In the genomic region with DNA sequence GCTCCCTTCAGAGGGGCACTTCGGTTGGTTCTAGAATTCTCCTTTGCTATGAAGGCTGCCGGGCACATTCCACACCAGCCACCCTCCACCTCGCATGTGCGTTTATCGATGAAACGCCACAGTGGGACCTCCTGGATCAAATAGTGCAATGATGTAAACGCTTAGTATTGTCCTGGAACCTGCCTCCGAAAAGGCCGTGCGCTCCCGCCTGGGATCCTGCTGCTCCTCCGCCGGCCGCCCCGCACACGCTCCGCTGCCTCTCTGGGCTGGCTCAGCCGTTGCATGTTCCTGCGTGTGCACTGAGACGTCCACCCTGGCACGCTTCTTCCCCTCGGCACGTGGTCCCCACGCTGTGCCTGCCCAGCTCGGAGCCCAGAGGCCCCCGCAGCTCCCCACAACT, we compare ENCODE assay signal across 28 cellular contexts. TPM values are rescaled to one million over a fixed set of nuclear protein-coding genes. Genes with fewer than 3 reads are reported as not detected.
DNase-seq lines count a peak whose midpoint lies in the region; ATAC-seq, FAIRE-seq and TF ChIP-seq lines count a peak whose summit lies in the region.
"Had no signal": no experiment of that assay in that cellular context is flagged by ENCODE, and none has a peak within 500 bp of the region (broad histone marks: within the 10 kb centered on the region; RNA-seq: fewer than 3 reads in every experiment).

No MANE protein-coding gene starts in this region.

- TF ChIP-seq CTCF in GM12878 (IDR thresholded peaks at IDR 0.05 in 2 of 3, conservative IDR thresholded peaks at IDR 0.05 in 1 of 3; ENCODE audit: control insufficient read depth in 2 of 3, extremely low read depth in 1 of 3, insufficient read depth in 1 of 3, low read depth in 3 of 3, low read length in 3 of 3), result no peak

- POLR2A ChIA-PET in GM12878 (lab: Charles Lee), result interaction anchor here (0.8 kb wide), 1 partner anchor 25 kb away, joined by 4 read pairs; no protein-coding TSS in a partner anchor
- POLR2A ChIA-PET in activated CD4-positive, alpha-beta memory T cell treated with anti-CD3 and anti-CD28 coated beads, Interleukin-2, amount 10 ng/mL, durations not matched to agents 7 days and 5 days (lab: Charles Lee), result no interaction called here

- intact Hi-C loops in right cardiac atrium (cut with DNase I), result no loop called here
- intact Hi-C loops in Right ventricle myocardium superior (cut with DNase I), result no loop called here
- intact Hi-C loops in GM12878 (cut with micrococcal nuclease; ENCODE audit: unreplicated experiment), result no loop called here

- H3K27me3 ChIP-seq in right cardiac atrium (ENCODE audit: control insufficient read depth, insufficient read depth) (no peaks in the 10 kb centered on the region), GM12878 (replicated peaks in 1 of 2; ENCODE audit: control insufficient read depth in 2 of 2, insufficient read depth in 2 of 2, low read length in 1 of 2) (no peaks in the 10 kb centered on the region)
- H3K27me3 ChIP-seq: SJSA1 had no signal

- 93% methylated on average over 25 of the region's 26 CpGs for WGBS in right cardiac atrium
- WGBS in GM12878 (ENCODE audit: insufficient coverage, insufficient replicate concordance, low lambda C conversion rate, missing lambda C conversion rate), result 91% methylated on average over 17 of the region's 26 CpGs

- H3K79me2 ChIP-seq in GM12878 (ENCODE audit: control insufficient read depth, insufficient read depth, low read length), result peaks cover 28% of the 10 kb centered on the region

- CTCF ChIA-PET in GM12878 (lab: Yijun Ruan, JAX), result no interaction called here
- CTCF ChIA-PET in activated CD4-positive, alpha-beta memory T cell treated with anti-CD3 and anti-CD28 coated beads, Interleukin-2, amount 10 ng/mL, durations not matched to agents 7 days and 5 days (lab: Charles Lee), result no interaction called here

- TF ChIP-seq POLR2A in GM12878 (IDR thresholded peaks at IDR 0.05; ENCODE audit: low read depth, low read length), result no peak

- no peaks in the 10 kb centered on the region for H3K9me3 Mint-ChIP-seq in activated CD4-positive, alpha-beta memory T cell treated with anti-CD3 and anti-CD28 coated beads, Interleukin-2, amount 10 ng/mL, durations not matched to agents 7 days and 5 days

- H3K4me3 ChIP-seq in right cardiac atrium (ENCODE audit: low read length) (no peak overlapping the region), GM12878 (no peak overlapping the region)
- H3K4me3 ChIP-seq: SJSA1 had no signal

- in situ Hi-C loops in GM12878 (cut with MboI), result no loop called here

- no peak overlapping the region for H3K4me3 Mint-ChIP-seq in activated CD4-positive, alpha-beta memory T cell treated with anti-CD3 and anti-CD28 coated beads, Interleukin-2, amount 10 ng/mL, durations not matched to agents 7 days and 5 days

- no peaks in the 10 kb centered on the region for H3K9me3 ChIP-seq in right cardiac atrium (ENCODE audit: control insufficient read depth, low read length)
- H3K9me3 ChIP-seq in GM12878 (replicated peaks; ENCODE audit: control insufficient read depth, insufficient read depth, low read length), result no peaks in the 10 kb centered on the region
- H3K9me3 ChIP-seq: SJSA1 had no signal

- DNase-seq in right cardiac atrium (peak in 2 of 3 donors; percentile 9 to 37), Right ventricle myocardium superior (no peak), GM12878 (ENCODE audit: low read depth, low spot score) (no peak), retina (peak; percentile 65)
- no peak for DNase-seq in activated CD4-positive, alpha-beta memory T cell treated with anti-CD3 and anti-CD28 coated beads, Interleukin-2, amount 10 ng/mL, durations not matched to agents 7 days and 5 days
- DNase-seq: Calu3, DMS153, DND-41, KBM-7, MV-4-11, NCI-H1105 treated with DMSO at 0.1 percent for 48 hours, NCI-H146, NCI-H1930, NCI-H2107, NCI-H446, NCI-H524 treated with DMSO at 0.1 percent for 48 hours, NCI-H774, PC-3 had no signal

- H2AFZ ChIP-seq in GM12878 (ENCODE audit: control insufficient read depth, low read depth, low read length), result no peak overlapping the region

- ATAC-seq in right cardiac atrium, result no peak
- ATAC-seq in Right ventricle myocardium superior (ENCODE audit: poor library complexity), result no peak
- no peak for ATAC-seq in GM12878
- ATAC-seq in HG03460 (IDR thresholded peaks at IDR 0.05; ENCODE audit: unreplicated experiment), result no peak
- ATAC-seq in GM18858 (IDR thresholded peaks at IDR 0.05; ENCODE audit: unreplicated experiment), result no peak
- ATAC-seq: PC-3 had no signal

- H3K4me1 Mint-ChIP-seq in activated CD4-positive, alpha-beta memory T cell treated with anti-CD3 and anti-CD28 coated beads, Interleukin-2, amount 10 ng/mL, durations not matched to agents 7 days and 5 days, result peaks cover 53% of the 10 kb centered on the region

- H3K27ac ChIP-seq in right cardiac atrium (ENCODE audit: low read length), result no peak overlapping the region
- no peak overlapping the region for H3K27ac ChIP-seq in GM12878 (ENCODE audit: control insufficient read depth, insufficient read depth)
- H3K27ac ChIP-seq: C4-2B, SJSA1 had no signal

- H3K27ac Mint-ChIP-seq in activated CD4-positive, alpha-beta memory T cell treated with anti-CD3 and anti-CD28 coated beads, Interleukin-2, amount 10 ng/mL, durations not matched to agents 7 days and 5 days, result no peak overlapping the region

- SMC1A ChIA-PET in GM12878 (lab: Charles Lee; ENCODE audit: uncharacterized antibody, unreplicated experiment), result no interaction called here

- no peak overlapping the region for H3K9ac ChIP-seq in GM12878 (ENCODE audit: control insufficient read depth, insufficient read depth, low read length)

- TF ChIP-seq RAD21 in GM12878 (IDR thresholded peaks at IDR 0.05; ENCODE audit: insufficient read depth, low read depth, low read length), result no peak

- BruUV-seq in GM12878 (replicated peaks; lab: Mats Ljungman, UMichigan), result no TSS peak

- H3K36me3 ChIP-seq in GM12878 (ENCODE audit: control insufficient read depth in 2 of 2, insufficient read depth in 2 of 2, low read length in 1 of 2), result no peaks in the 10 kb centered on the region
- H3K36me3 ChIP-seq: SJSA1 had no signal

- H4K20me1 ChIP-seq in GM12878 (ENCODE audit: control insufficient read depth, insufficient read depth), result no peaks in the 10 kb centered on the region

- RAD21 ChIA-PET in GM12878 (lab: Charles Lee; ENCODE audit: unreplicated experiment), result interaction anchor here (1.0 kb wide), 1 partner anchor 26 kb away, joined by 4 read pairs; no protein-coding TSS in a partner anchor

- peaks cover 10% of the 10 kb centered on the region for H3K4me1 ChIP-seq in right cardiac atrium (ENCODE audit: control insufficient read depth, insufficient read depth, low read length)
- H3K4me1 ChIP-seq in GM12878 (ENCODE audit: control insufficient read depth, insufficient read depth, low read length), result peaks cover 46% of the 10 kb centered on the region

- no peak for TF ChIP-seq EP300 in GM12878 (IDR thresholded peaks at IDR 0.05; ENCODE audit: borderline replicate concordance in 1 of 2, control insufficient read depth in 1 of 2, low read depth in 2 of 2, low read length in 2 of 2)

- H3K36me3 Mint-ChIP-seq in activated CD4-positive, alpha-beta memory T cell treated with anti-CD3 and anti-CD28 coated beads, Interleukin-2, amount 10 ng/mL, durations not matched to agents 7 days and 5 days (ENCODE audit: low read depth), result peaks cover 21% of the 10 kb centered on the region

- FAIRE-seq in GM12878 (lab: Jason Lieb, UNC), result no peak
- FAIRE-seq: A204.1, H54, HTR-8/SVneo had no signal

- no peaks in the 10 kb centered on the region for H3K27me3 Mint-ChIP-seq in activated CD4-positive, alpha-beta memory T cell treated with anti-CD3 and anti-CD28 coated beads, Interleukin-2, amount 10 ng/mL, durations not matched to agents 7 days and 5 days

- H3K4me2 ChIP-seq in GM12878 (ENCODE audit: control insufficient read depth, insufficient read depth), result no peak overlapping the region

RNA-seq across cellular contexts. Expression of a gene that starts 4.0 kb away (rescaled TPM):
- total RNA-seq in right cardiac atrium (10 to 100 TPM; 17.6 to 25.5 (median 21.8) TPM), Right ventricle myocardium superior (16.0 TPM), GM12878 (2014; rRNA removed) (53.6 and 61.1 TPM in 2 replicates), GM12878 (2014; rRNA removed; fragmentation: Illumina TruSeq; extraction: Trizol) (20.0 and 23.0 TPM in 2 replicates), GM12878 (2021) (76.2 and 79.1 TPM in 2 replicates)
- polyA plus RNA-seq in right cardiac atrium (27.6 TPM), GM12878 (2011; rRNA removed) (30.5 and 69.6 TPM in 2 replicates), GM12878 (2014; fragmentation: Illumina TruSeq; extraction: Trizol) (4.8 and 19.2 TPM in 2 replicates), GM12878 (2014; fragmentation: Nextera tagmentation; extraction: Ambion mirVana) (1 to 10 TPM in 1 of 2 experiments, under 1 TPM in 1; 0.43 to 2.9 TPM), GM12878 (2014; rRNA removed) (113 and 114 TPM in 2 replicates), GM12878 (2016; fragmentation: Nextera tagmentation; extraction: Ambion mirVana) (10 to 100 TPM; 36.2 to 46.7 TPM)
- total RNA-seq in GM12878 (2013; cell fraction: nucleolus; rRNA removed), result 315 and 380 TPM in 2 replicates
- polyA plus RNA-seq in GM12878 (2011; ENCODE audit: low read depth), result 42.6 TPM
- polyA plus RNA-seq in GM12878 (2011; cell fraction: cytosol; rRNA removed), result 85.6 and 116 TPM in 2 replicates
- polyA plus RNA-seq in GM12878 (2011; cell fraction: nucleus; rRNA removed), result 998 and 1,152 TPM in 2 replicates
- 120 and 163 TPM in 2 replicates for polyA plus RNA-seq in GM12878 (2012)
- polyA minus RNA-seq in GM12878 (2011; rRNA and poly(A)+ RNA removed), result 22.7 and 47.3 TPM in 2 replicates
- 17.1 and 28.0 TPM in 2 replicates for polyA minus RNA-seq in GM12878 (2011; cell fraction: cytosol; rRNA and poly(A)+ RNA removed)
- 91.9 and 124 TPM in 2 replicates for polyA minus RNA-seq in GM12878 (2011; cell fraction: nucleus; rRNA and poly(A)+ RNA removed)
- total RNA-seq in activated CD4-positive, alpha-beta memory T cell treated with anti-CD3 and anti-CD28 coated beads, Interleukin-2, amount 10 ng/mL, durations not matched to agents 7 days and 5 days, result 100 to 1,000 TPM; 171 to 173 TPM

RNA-seq across cellular contexts. Expression of a gene that starts 22.1 kb away (rescaled TPM):
- total RNA-seq in right cardiac atrium (1 to 10 TPM in 2 of 4 donors, under 1 TPM in 2; 0.61 to 1.8 (median 1.2) TPM), Right ventricle myocardium superior (1.6 TPM), GM12878 (2014; rRNA removed) (0.22 TPM in 1 of 2 replicates, not detected in the other), GM12878 (2014; rRNA removed; fragmentation: Illumina TruSeq; extraction: Trizol) (not detected in 2 replicates), GM12878 (2021) (0.15 TPM in 1 of 2 replicates, not detected in the other)
- polyA plus RNA-seq in right cardiac atrium (0.52 TPM), GM12878 (2011; rRNA removed) (not detected in 2 replicates), GM12878 (2014; fragmentation: Illumina TruSeq; extraction: Trizol) (not detected in 2 replicates), GM12878 (2014; fragmentation: Nextera tagmentation; extraction: Ambion mirVana) (not detected), GM12878 (2014; rRNA removed) (0.12 TPM in 1 of 2 replicates, not detected in the other), GM12878 (2016; fragmentation: Nextera tagmentation; extraction: Ambion mirVana) (not detected)
- total RNA-seq in GM12878 (2013; cell fraction: nucleolus; rRNA removed), result not detected in 2 replicates
- not detected for polyA plus RNA-seq in GM12878 (2011; ENCODE audit: low read depth)
- not detected in 2 replicates for polyA plus RNA-seq in GM12878 (2011; cell fraction: cytosol; rRNA removed)
- polyA plus RNA-seq in GM12878 (2011; cell fraction: nucleus; rRNA removed), result not detected in 2 replicates
- polyA plus RNA-seq in GM12878 (2012), result not detected in 2 replicates
- not detected in 2 replicates for polyA minus RNA-seq in GM12878 (2011; rRNA and poly(A)+ RNA removed)
- not detected in 2 replicates for polyA minus RNA-seq in GM12878 (2011; cell fraction: cytosol; rRNA and poly(A)+ RNA removed)
- polyA minus RNA-seq in GM12878 (2011; cell fraction: nucleus; rRNA and poly(A)+ RNA removed), result not detected in 2 replicates
- not detected for total RNA-seq in activated CD4-positive, alpha-beta memory T cell treated with anti-CD3 and anti-CD28 coated beads, Interleukin-2, amount 10 ng/mL, durations not matched to agents 7 days and 5 days
- total RNA-seq: Calu3, LHCN-M2, MCF 10A, SJSA1 had no signal
- polyA plus RNA-seq: AG04450 had no signal

RNA-seq across cellular contexts. Expression of a gene that starts 25.8 kb away (rescaled TPM):
- total RNA-seq in right cardiac atrium (10 to 100 TPM; 35.2 to 51.3 (median 45.1) TPM), Right ventricle myocardium superior (45.5 TPM), GM12878 (2014; rRNA removed) (24.1 and 24.9 TPM in 2 replicates), GM12878 (2014; rRNA removed; fragmentation: Illumina TruSeq; extraction: Trizol) (10.4 and 10.6 TPM in 2 replicates), GM12878 (2021) (25.8 and 38.0 TPM in 2 replicates)
- polyA plus RNA-seq in right cardiac atrium (38.7 TPM), GM12878 (2011; rRNA removed) (12.4 and 27.0 TPM in 2 replicates), GM12878 (2014; fragmentation: Illumina TruSeq; extraction: Trizol) (11.1 and 15.0 TPM in 2 replicates), GM12878 (2014; fragmentation: Nextera tagmentation; extraction: Ambion mirVana) (1 to 10 TPM in 1 of 2 experiments, under 1 TPM in 1; 0.35 to 1.5 TPM), GM12878 (2014; rRNA removed) (25.0 and 27.2 TPM in 2 replicates), GM12878 (2016; fragmentation: Nextera tagmentation; extraction: Ambion mirVana) (10 to 100 TPM; 18.2 to 19.0 TPM)
- 85.4 and 117 TPM in 2 replicates for total RNA-seq in GM12878 (2013; cell fraction: nucleolus; rRNA removed)
- 7.1 TPM for polyA plus RNA-seq in GM12878 (2011; ENCODE audit: low read depth)
- polyA plus RNA-seq in GM12878 (2011; cell fraction: cytosol; rRNA removed), result 15.9 and 23.0 TPM in 2 replicates
- 158 and 199 TPM in 2 replicates for polyA plus RNA-seq in GM12878 (2011; cell fraction: nucleus; rRNA removed)
- polyA plus RNA-seq in GM12878 (2012), result 18.2 and 18.5 TPM in 2 replicates
- 14.9 and 26.2 TPM in 2 replicates for polyA minus RNA-seq in GM12878 (2011; rRNA and poly(A)+ RNA removed)
- 13.2 and 15.7 TPM in 2 replicates for polyA minus RNA-seq in GM12878 (2011; cell fraction: cytosol; rRNA and poly(A)+ RNA removed)
- 55.4 and 89.3 TPM in 2 replicates for polyA minus RNA-seq in GM12878 (2011; cell fraction: nucleus; rRNA and poly(A)+ RNA removed)
- total RNA-seq in activated CD4-positive, alpha-beta memory T cell treated with anti-CD3 and anti-CD28 coated beads, Interleukin-2, amount 10 ng/mL, durations not matched to agents 7 days and 5 days, result 10 to 100 TPM; 71.7 to 72.6 TPM

RNA-seq across cellular contexts. Expression of a gene that starts 34.4 kb away (rescaled TPM):
- total RNA-seq in right cardiac atrium (10 to 100 TPM in 2 of 4 donors, 1 to 10 TPM in 2; 8.0 to 11.8 (median 10.4) TPM), Right ventricle myocardium superior (9.8 TPM), GM12878 (2014; rRNA removed) (4.2 TPM in 2 replicates), GM12878 (2014; rRNA removed; fragmentation: Illumina TruSeq; extraction: Trizol) (1.8 and 1.9 TPM in 2 replicates), GM12878 (2021) (5.6 and 7.6 TPM in 2 replicates)
- polyA plus RNA-seq in right cardiac atrium (9.3 TPM), GM12878 (2011; rRNA removed) (3.1 and 5.0 TPM in 2 replicates), GM12878 (2014; fragmentation: Illumina TruSeq; extraction: Trizol) (1.3 and 2.7 TPM in 2 replicates), GM12878 (2014; fragmentation: Nextera tagmentation; extraction: Ambion mirVana) (under 1 TPM; 0.44 to 0.53 TPM), GM12878 (2014; rRNA removed) (5.5 and 6.8 TPM in 2 replicates), GM12878 (2016; fragmentation: Nextera tagmentation; extraction: Ambion mirVana) (1 to 10 TPM; 3.8 to 4.8 TPM)
- 6.1 and 6.2 TPM in 2 replicates for total RNA-seq in GM12878 (2013; cell fraction: nucleolus; rRNA removed)
- polyA plus RNA-seq in GM12878 (2011; ENCODE audit: low read depth), result 2.4 TPM
- polyA plus RNA-seq in GM12878 (2011; cell fraction: cytosol; rRNA removed), result 8.8 and 10.6 TPM in 2 replicates
- polyA plus RNA-seq in GM12878 (2011; cell fraction: nucleus; rRNA removed), result 19.6 and 22.7 TPM in 2 replicates
- 7.7 and 7.9 TPM in 2 replicates for polyA plus RNA-seq in GM12878 (2012)
- polyA minus RNA-seq in GM12878 (2011; rRNA and poly(A)+ RNA removed), result 1.1 and 5.2 TPM in 2 replicates
- polyA minus RNA-seq in GM12878 (2011; cell fraction: cytosol; rRNA and poly(A)+ RNA removed), result 1.6 and 2.6 TPM in 2 replicates
- 3.0 and 3.5 TPM in 2 replicates for polyA minus RNA-seq in GM12878 (2011; cell fraction: nucleus; rRNA and poly(A)+ RNA removed)
- total RNA-seq in activated CD4-positive, alpha-beta memory T cell treated with anti-CD3 and anti-CD28 coated beads, Interleukin-2, amount 10 ng/mL, durations not matched to agents 7 days and 5 days, result 10 to 100 TPM; 17.0 to 22.2 TPM

Comparison
In these comparisons a context has a peak if more than half of its experiments do, and no peak if none do; other contexts are left out.
1. DNase-seq: peak in right cardiac atrium (2 of 3) and retina (single experiment); none in Right ventricle myocardium superior (single experiment), GM12878 (single experiment) and activated CD4-positive, alpha-beta memory T cell treated with anti-CD3 and anti-CD28 coated beads, Interleukin-2, amount 10 ng/mL, durations not matched to agents 7 days and 5 days (single experiment).